In the genomic region with DNA sequence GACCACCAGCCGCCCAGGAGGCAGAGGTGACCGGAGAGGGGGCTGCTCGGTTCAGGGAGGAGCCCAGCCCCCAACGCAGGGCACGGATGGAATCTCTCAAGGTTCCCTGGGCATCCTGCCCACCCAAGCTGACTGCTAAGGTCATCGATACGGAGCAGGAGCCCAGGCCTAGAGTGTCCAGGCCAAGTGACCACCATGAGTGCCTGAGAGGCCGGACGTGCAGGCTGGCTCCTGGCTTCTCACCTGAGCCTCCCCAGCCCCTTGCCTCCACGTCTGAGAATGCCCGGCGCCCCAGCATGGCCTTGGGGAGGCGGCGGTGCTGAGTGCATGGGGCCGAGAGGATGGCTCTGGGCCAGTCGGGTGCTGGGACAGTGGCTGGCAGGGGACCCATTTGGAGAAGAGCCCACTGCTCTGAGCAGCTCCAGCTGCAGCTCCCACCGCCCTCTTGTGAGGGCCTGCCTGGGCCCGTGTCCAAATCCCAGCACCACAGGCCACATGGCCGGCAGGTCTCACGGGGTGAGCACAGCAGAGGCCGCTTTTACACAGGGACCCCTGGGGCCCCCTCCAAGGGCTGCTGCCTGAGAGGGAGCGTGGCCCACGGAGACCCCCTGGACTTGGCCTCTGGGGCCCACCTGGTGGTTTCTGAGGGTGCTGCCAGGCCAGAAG, we compare ENCODE assay signal across 10 cellular contexts.
A peak's percentile ranks its signal among the peaks of the same experiment; 100 is the strongest.
DNase-seq lines count a peak whose midpoint lies in the region; TF ChIP-seq lines count a peak whose summit lies in the region.
"Had no signal": no experiment of that assay in that cellular context is flagged by ENCODE, and none has a peak within 500 bp of the region (broad histone marks: within the 10 kb centered on the region; RNA-seq: fewer than 3 reads in every experiment).

No MANE protein-coding gene starts in this region.

- DNase-seq in Ammon's horn (ENCODE audit: low spot score) (peak; percentile 93), NCI-H69 (lab: John Stamatoyannopoulos, UW) (peak; percentile 26), fibroblast of villous mesenchyme (ENCODE audit: low read depth) (peak; percentile 19), nucleus accumbens (lab: John Stamatoyannopoulos, UW) (peak in 55 of 56 donors; percentile 21 to 92 (median 81)), amniotic stem cell (lab: John Stamatoyannopoulos, UW) (no peak), SW 1271 (lab: John Stamatoyannopoulos, UW) (no peak), DMS153 (lab: John Stamatoyannopoulos, UW) (no peak), kidney tubule cell (ENCODE audit: low spot score) (no peak)
- DNase-seq: BE2C had no signal

- no peak overlapping the region for H3K4me3 ChIP-seq in fibroblast of villous mesenchyme (ENCODE audit: low read depth, low read length)
- H3K4me3 ChIP-seq: GM23338 had no signal

- TF ChIP-seq CTCF in fibroblast of villous mesenchyme (IDR thresholded peaks at IDR 0.05; ENCODE audit: insufficient read depth, low read depth, low read length): no peak

Comparison
In these comparisons a context has a peak if more than half of its experiments do, and no peak if none do; other contexts are left out.
1. DNase-seq: peak in Ammon's horn (single experiment), NCI-H69 (single experiment), fibroblast of villous mesenchyme (single experiment) and nucleus accumbens (55 of 56); none in amniotic stem cell (single experiment), SW 1271 (0 of 2), DMS153 (single experiment) and kidney tubule cell (single experiment).